In genomic region chr15:34583399-34584320, GRCh38 we compare ENCODE assay signal across 8 cellular contexts.
DNase-seq lines count a peak whose midpoint lies in the region; ATAC-seq and TF ChIP-seq lines count a peak whose summit lies in the region.

TSS of gene GOLGA8B (minus strand) at chr15:34583651. CDS start at chr15:34535912, 47,739 bp downstream.

- TF ChIP-seq CTCF in choroid plexus epithelial cell (conservative IDR thresholded peaks at IDR 0.05; ENCODE audit: low read depth, low read length): no peak

- peak within 1 kb of the TSS; percentile 77 for H3K4me3 ChIP-seq in choroid plexus epithelial cell (ENCODE audit: low read depth, low read length)

- ATAC-seq in HG02970 (IDR thresholded peaks at IDR 0.05; ENCODE audit: low FRiP score, unreplicated experiment): peak; percentile 57

- DNase-seq in NCI-H1694 treated with DMSO at 0.1 percent for 48 hours (lab: John Stamatoyannopoulos, UW) (peak; percentile 37), NCI-H1694 (lab: John Stamatoyannopoulos, UW) (no peak), NCI-H2171 (lab: John Stamatoyannopoulos, UW) (peak; percentile 67), choroid plexus epithelial cell (ENCODE audit: low read depth) (peak; percentile 60), left kidney (ENCODE audit: low read depth, low spot score) (peak; percentile 90)
- DNase-seq in activated CD4-positive, alpha-beta T cell treated with anti-CD3 and anti-CD28 coated beads for 1 hour: peak; percentile 75
- DNase-seq in stimulated activated CD4-positive, alpha-beta T cell treated with anti-CD3 and anti-CD28 coated beads, Interleukin-2, amount 100 ng/mL, for 24 hours: peak; percentile 80 to 81
